In the genomic region with DNA sequence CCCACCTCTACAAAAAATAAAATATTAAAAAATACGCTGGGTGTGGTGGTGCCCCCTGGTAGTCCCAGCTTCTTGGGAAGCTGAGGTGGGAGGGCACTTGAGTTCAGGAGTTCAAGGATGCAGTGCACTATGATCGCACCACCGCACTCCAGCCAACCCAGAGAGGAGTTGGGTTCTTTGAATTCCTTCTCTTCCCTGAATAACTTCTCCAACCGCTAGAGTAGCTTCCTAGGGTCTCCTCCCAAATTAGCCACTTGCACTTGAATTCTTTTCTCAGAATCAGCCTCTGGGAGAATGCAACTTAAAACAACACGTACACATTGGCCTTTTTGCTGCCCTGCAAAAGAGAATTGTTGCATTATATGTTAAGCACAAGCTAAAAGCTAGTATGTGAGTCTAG, we compare ENCODE assay signal across 9 cellular contexts.
"Had no signal": no experiment of that assay in that cellular context is flagged by ENCODE, and none has a peak within 500 bp of the region (broad histone marks: within the 10 kb centered on the region; RNA-seq: fewer than 3 reads in every experiment).

No MANE protein-coding gene starts in this region.

- H3K4me1 ChIP-seq: HAP-1 had no signal

- H3K9me3 ChIP-seq: HAP-1 had no signal

- H3K4me2 ChIP-seq: GM23338 had no signal

- DNase-seq: GM23248, GOT3, H7, H9, HCEC 1CT, HFFc6 had no signal

- H3K9ac ChIP-seq: GM23248 had no signal

- H2AFZ ChIP-seq: GM23248, GM23338 had no signal

- H3K36me3 ChIP-seq: HAP-1 had no signal

- H3K4me3 ChIP-seq: GM23248, GM23338, HAP-1 had no signal

- H3K27ac ChIP-seq: GM23248 had no signal

- ATAC-seq: GM23338, HCT116 had no signal
